ENCODE assay signal across 1 cellular context in the genomic region with DNA sequence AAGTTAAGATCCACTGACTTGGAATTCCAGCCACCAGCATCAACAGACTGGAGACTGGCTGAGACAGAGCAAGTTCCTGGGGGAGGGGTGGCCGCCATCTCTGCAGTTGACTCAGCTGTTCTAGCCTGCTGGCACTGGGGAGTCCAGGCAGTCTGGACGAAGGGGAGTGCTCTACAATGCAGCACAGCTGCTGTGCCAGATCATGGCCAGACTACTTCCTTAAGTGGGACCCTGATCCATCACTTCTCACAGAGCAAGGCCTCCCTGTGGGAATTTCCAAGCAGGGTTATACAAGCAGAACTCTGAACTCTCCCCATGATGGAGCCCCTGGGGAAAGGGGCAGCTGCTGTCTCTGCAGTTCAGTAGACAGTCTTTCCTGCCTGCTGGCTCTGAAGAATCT.
TF ChIP-seq lines count a peak whose summit lies in the region.

No MANE protein-coding gene starts in this region.

TF ChIP-seq in H1, 55 proteins besides CTCF, POLR2A, EP300 and RAD21 (continued from another document):
- TF ChIP-seq MAFK (IDR thresholded peaks at IDR 0.05; ENCODE audit: low read depth, low read length): 0 out of 2 replicates have a peak, but pooled peaks have one; percentile 12
